Comparison of ENCODE assay signal across 19 cellular contexts in the genomic region with DNA sequence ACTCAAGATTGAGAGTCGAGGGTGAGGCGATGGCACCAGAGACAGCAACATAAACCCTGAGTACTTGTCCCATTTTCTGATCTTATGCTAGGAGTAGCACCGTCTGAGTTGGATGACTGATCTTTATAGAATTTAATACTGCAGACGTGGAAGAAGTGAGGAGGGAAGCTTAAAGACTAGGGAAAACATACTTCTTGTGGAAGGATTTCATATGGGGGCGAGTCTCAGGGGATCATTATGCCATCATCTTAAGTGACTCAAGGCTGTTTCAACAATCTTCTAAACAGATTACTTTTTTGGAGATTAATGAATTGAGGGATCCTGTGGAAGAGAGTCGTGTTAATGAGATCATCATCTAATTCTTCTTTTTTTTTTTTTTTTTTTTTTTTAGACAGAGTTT.
"Had no signal": no experiment of that assay in that cellular context is flagged by ENCODE, and none has a peak within 500 bp of the region (broad histone marks: within the 10 kb centered on the region; RNA-seq: fewer than 3 reads in every experiment).

No MANE protein-coding gene starts in this region.

- H3K9me3 ChIP-seq: gastroesophageal sphincter, heart left ventricle, ovary, psoas muscle, upper lobe of right lung had no signal

- H3K27ac Mint-ChIP-seq: activated naive CD8-positive, alpha-beta T cell treated with anti-CD3 and anti-CD28 coated beads for 36 hours; memory B cell; naive B cell; neural progenitor cell had no signal

- H3K36me3 Mint-ChIP-seq: activated naive CD8-positive, alpha-beta T cell treated with anti-CD3 and anti-CD28 coated beads for 36 hours; memory B cell; naive B cell; neural progenitor cell had no signal

- ATAC-seq: gastroesophageal sphincter; heart left ventricle; left ventricle myocardium superior; psoas muscle; right cardiac atrium; stimulated activated naive CD8-positive, alpha-beta T cell treated with anti-CD3 and anti-CD28 coated beads, Interleukin-15, amount 100 ng/mL, for 72 hours; upper lobe of right lung had no signal

- H3K9me3 Mint-ChIP-seq: activated naive CD8-positive, alpha-beta T cell treated with anti-CD3 and anti-CD28 coated beads for 36 hours; neural progenitor cell; stimulated activated naive CD8-positive, alpha-beta T cell treated with anti-CD3 and anti-CD28 coated beads, Interleukin-15, amount 100 ng/mL, for 72 hours had no signal

- H3K9ac ChIP-seq: neural progenitor cell had no signal

- H3K4me1 ChIP-seq: gastroesophageal sphincter, neural progenitor cell, psoas muscle, upper lobe of right lung had no signal

- DNase-seq: activated CD4-positive, alpha-beta T cell treated with anti-CD3 and anti-CD28 coated beads, Interleukin-2, amount 50 U/mL, for 48 hours; activated naive CD4-positive, alpha-beta T cell; activated naive CD8-positive, alpha-beta T cell treated with anti-CD3 and anti-CD28 coated beads for 36 hours; activated T-cell treated with anti-CD3 and anti-CD28 coated beads for 4 hours; amniotic stem cell; caudate nucleus; heart left ventricle; left ventricle myocardium superior; naive B cell; ovary; psoas muscle; right cardiac atrium; stimulated activated CD4-positive, alpha-beta T cell treated with anti-CD3 and anti-CD28 coated beads, Interleukin-2, amount 100 ng/mL, for 48 hours; stimulated activated naive CD8-positive, alpha-beta T cell treated with anti-CD3 and anti-CD28 coated beads, Interleukin-15, amount 100 ng/mL, for 72 hours; upper lobe of right lung had no signal

- H3K27me3 Mint-ChIP-seq: activated naive CD8-positive, alpha-beta T cell treated with anti-CD3 and anti-CD28 coated beads for 36 hours; memory B cell; naive B cell; stimulated activated naive CD8-positive, alpha-beta T cell treated with anti-CD3 and anti-CD28 coated beads, Interleukin-15, amount 100 ng/mL, for 72 hours had no signal

- H3K27me3 ChIP-seq: gastroesophageal sphincter, heart left ventricle, neural progenitor cell, ovary, upper lobe of right lung had no signal

- H3K4me3 ChIP-seq: gastroesophageal sphincter, heart left ventricle, neural progenitor cell, ovary, psoas muscle, skin epidermis, upper lobe of right lung had no signal

- H3K4me1 Mint-ChIP-seq: activated naive CD8-positive, alpha-beta T cell treated with anti-CD3 and anti-CD28 coated beads for 36 hours; memory B cell; naive B cell; neural progenitor cell; stimulated activated naive CD8-positive, alpha-beta T cell treated with anti-CD3 and anti-CD28 coated beads, Interleukin-15, amount 100 ng/mL, for 72 hours had no signal

- H3K27ac ChIP-seq: gastroesophageal sphincter, heart left ventricle, neural progenitor cell, ovary, psoas muscle, skin epidermis, upper lobe of right lung had no signal

- H3K4me3 Mint-ChIP-seq: activated naive CD8-positive, alpha-beta T cell treated with anti-CD3 and anti-CD28 coated beads for 36 hours; memory B cell; naive B cell; neural progenitor cell; stimulated activated naive CD8-positive, alpha-beta T cell treated with anti-CD3 and anti-CD28 coated beads, Interleukin-15, amount 100 ng/mL, for 72 hours had no signal

- H3K36me3 ChIP-seq: gastroesophageal sphincter, heart left ventricle, neural progenitor cell, ovary, upper lobe of right lung had no signal
